In the genomic region with DNA sequence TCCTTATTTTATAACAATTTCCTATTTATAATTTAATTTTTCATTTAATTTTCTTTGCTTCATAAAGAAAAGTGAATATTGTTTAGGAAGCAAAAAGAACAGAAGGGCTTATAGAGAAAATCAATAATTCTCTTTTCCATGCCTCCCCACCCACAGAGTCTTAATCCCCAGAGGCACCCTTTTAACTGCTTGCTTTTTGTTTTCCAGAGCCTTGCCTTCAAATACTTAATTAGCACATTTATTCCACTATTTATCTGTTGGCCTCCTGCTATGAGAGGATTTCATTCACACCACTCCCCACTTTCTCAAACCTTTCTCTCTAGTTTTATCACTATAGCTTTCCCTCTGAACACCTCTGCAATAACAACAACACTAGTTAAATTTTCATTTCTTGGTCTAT, we compare ENCODE assay signal across 16 cellular contexts.
"Had no signal": no experiment of that assay in that cellular context is flagged by ENCODE, and none has a peak within 500 bp of the region (broad histone marks: within the 10 kb centered on the region; RNA-seq: fewer than 3 reads in every experiment).

No MANE protein-coding gene starts in this region.

- H3K27ac Mint-ChIP-seq: T-helper 2 cell treated with Interferon-gamma antibody and Interleukin-4, amounts not matched to agents 5 μg/mL and 100 μg/mL, for 36 hours had no signal

- ATAC-seq: left lobe of liver, pancreas had no signal

- H3K9me3 Mint-ChIP-seq: neural crest cell had no signal

- DNase-seq: activated CD4-positive, alpha-beta T cell treated with anti-CD3 and anti-CD28 coated beads, Interleukin-2, amount 50 U/mL, for 1 hour; activated CD4-positive, CD25-positive, alpha-beta regulatory T cell; activated naive CD4-positive, alpha-beta T cell; activated T-cell treated with anti-CD3 and anti-CD28 coated beads for 4 hours; aorta; cortex of kidney; effector CD4-positive, alpha-beta T cell; foreskin melanocyte; head of caudate nucleus; islet precursor cell; pancreas; stimulated activated CD4-positive, alpha-beta T cell treated with anti-CD3 and anti-CD28 coated beads, Interleukin-2, amount 100 ng/mL, for 24 hours; stomach had no signal

- H3K4me3 Mint-ChIP-seq: neural crest cell; T-helper 2 cell treated with Interferon-gamma antibody and Interleukin-4, amounts not matched to agents 5 μg/mL and 100 μg/mL, for 36 hours had no signal
